13 cellular contexts compared by ENCODE assay signal in the genomic region with DNA sequence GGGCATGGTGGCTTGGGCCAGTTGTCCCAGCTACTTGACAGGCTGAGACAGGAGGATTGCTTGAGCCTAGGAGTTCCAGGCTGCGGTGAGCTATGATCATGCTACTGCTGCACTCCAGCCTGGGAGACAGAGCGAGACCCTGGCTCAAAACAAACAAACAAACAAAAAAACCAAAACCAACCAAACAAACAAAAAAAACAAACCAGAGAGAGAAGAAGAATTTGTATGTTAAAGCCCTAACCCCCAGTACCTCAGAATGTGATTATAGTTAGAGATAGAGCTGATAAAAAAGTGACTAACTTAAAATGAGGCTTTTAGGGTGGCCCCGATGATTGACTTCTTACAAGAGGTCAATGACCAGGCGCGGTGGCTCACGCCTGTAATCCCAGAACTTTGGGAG. TPM values are rescaled to one million over a fixed set of nuclear protein-coding genes. Genes with fewer than 3 reads are reported as not detected.
DNase-seq lines count a peak whose midpoint lies in the region; ATAC-seq and TF ChIP-seq lines count a peak whose summit lies in the region.
"Had no signal": no experiment of that assay in that cellular context is flagged by ENCODE, and none has a peak within 500 bp of the region (broad histone marks: within the 10 kb centered on the region; RNA-seq: fewer than 3 reads in every experiment).

No MANE protein-coding gene starts in this region.

- H3K9me3 Mint-ChIP-seq in CD8-positive, alpha-beta T cell: no peaks in the 10 kb centered on the region
- H3K9me3 Mint-ChIP-seq in activated CD4-positive, alpha-beta memory T cell treated with anti-CD3 and anti-CD28 coated beads for 36 hours: no peaks in the 10 kb centered on the region

- H3K27ac ChIP-seq in 22Rv1 (peak overlapping the region; percentile 84), iPS-18a (ENCODE audit: low read length) (no peak overlapping the region), testis (no peak overlapping the region)
- no peak overlapping the region for H3K27ac ChIP-seq in CD8-positive, alpha-beta T cell (ENCODE audit: low read depth, low read length)
- H3K27ac ChIP-seq: body of pancreas, SK-N-MC had no signal

- H3K4me1 Mint-ChIP-seq in CD8-positive, alpha-beta T cell (ENCODE audit: low read depth): peaks cover 19% of the 10 kb centered on the region
- H3K4me1 Mint-ChIP-seq in activated CD4-positive, alpha-beta memory T cell treated with anti-CD3 and anti-CD28 coated beads for 36 hours (ENCODE audit: low read depth): peaks cover 15% of the 10 kb centered on the region

- no peak overlapping the region for H3K4me3 ChIP-seq in CD8-positive, alpha-beta T cell (ENCODE audit: low read depth, low read length)
- H3K4me3 ChIP-seq in iPS-18a (ENCODE audit: low read length) (peak overlapping the region; percentile 70), testis (no peak overlapping the region)
- H3K4me3 ChIP-seq: body of pancreas had no signal

- POLR2A ChIA-PET in CD8-positive, alpha-beta T cell (lab: Charles Lee): interaction anchor here (0.6 to 2.6 kb wide), 5 partner anchors 10 to 80 kb away, joined by 3 to 11 read pairs (median 4); no protein-coding TSS in a partner anchor
- POLR2A ChIA-PET in activated CD4-positive, alpha-beta memory T cell treated with anti-CD3 and anti-CD28 coated beads for 36 hours (lab: Charles Lee): no interaction called here

- no peaks in the 10 kb centered on the region for H3K36me3 Mint-ChIP-seq in CD8-positive, alpha-beta T cell
- H3K36me3 Mint-ChIP-seq in activated CD4-positive, alpha-beta memory T cell treated with anti-CD3 and anti-CD28 coated beads for 36 hours: no peaks in the 10 kb centered on the region

- H3K4me1 ChIP-seq in CD8-positive, alpha-beta T cell (ENCODE audit: insufficient read depth, low read length): peaks cover 20% of the 10 kb centered on the region
- H3K4me1 ChIP-seq in iPS-18a (ENCODE audit: control insufficient read depth, low read depth, low read length) (no peaks in the 10 kb centered on the region), testis (peaks cover 14% of the 10 kb centered on the region)

- TF ChIP-seq POLR2A in testis (IDR thresholded peaks at IDR 0.05): no peak

- H3K27ac Mint-ChIP-seq in CD8-positive, alpha-beta T cell: no peak overlapping the region
- no peak overlapping the region for H3K27ac Mint-ChIP-seq in activated CD4-positive, alpha-beta memory T cell treated with anti-CD3 and anti-CD28 coated beads for 36 hours

- WGBS in testis, 2 donors: 48 to 79% methylated on average over 6 of the region's 6 CpGs

- no peak for TF ChIP-seq CTCF in 22Rv1 (IDR thresholded peaks at IDR 0.05)
- TF ChIP-seq CTCF in CD8-positive, alpha-beta T cell (IDR thresholded peaks at IDR 0.05): no peak
- TF ChIP-seq CTCF in testis (IDR thresholded peaks at IDR 0.05): no peak

- ATAC-seq in CD8-positive, alpha-beta T cell: no peak
- ATAC-seq in GM18909 (IDR thresholded peaks at IDR 0.05; ENCODE audit: poor library complexity, unreplicated experiment): no peak

- intact Hi-C loops in CD8-positive, alpha-beta T cell (cut with DNase I, micrococcal nuclease): no loop called here
- intact Hi-C loops in activated CD4-positive, alpha-beta memory T cell treated with anti-CD3 and anti-CD28 coated beads for 36 hours (cut with micrococcal nuclease): no loop called here
- intact Hi-C loops in testis (cut with DNase I; ENCODE audit: low total_unique reads): no loop called here

- H3K9me3 ChIP-seq in CD8-positive, alpha-beta T cell (ENCODE audit: low read length): no peaks in the 10 kb centered on the region
- H3K9me3 ChIP-seq in iPS-18a (ENCODE audit: control insufficient read depth, low read depth, low read length): no peaks in the 10 kb centered on the region
- no peaks in the 10 kb centered on the region for H3K9me3 ChIP-seq in testis
- H3K9me3 ChIP-seq: body of pancreas had no signal

- H3K27me3 Mint-ChIP-seq in CD8-positive, alpha-beta T cell (ENCODE audit: low read depth): peaks cover 27% of the 10 kb centered on the region
- H3K27me3 Mint-ChIP-seq in activated CD4-positive, alpha-beta memory T cell treated with anti-CD3 and anti-CD28 coated beads for 36 hours: peaks cover 33% of the 10 kb centered on the region

- no peak overlapping the region for H3K9ac ChIP-seq in iPS-18a (ENCODE audit: low read length)

- CTCF ChIA-PET in CD8-positive, alpha-beta T cell (lab: Charles Lee): interaction anchor here (1.6 to 8.5 kb wide), 3 partner anchors 13 to 85 kb away, joined by 5 to 106 read pairs (median 14); no protein-coding TSS in a partner anchor
- CTCF ChIA-PET in activated CD4-positive, alpha-beta memory T cell treated with anti-CD3 and anti-CD28 coated beads for 36 hours (lab: Charles Lee): interaction anchor here (2.2 kb wide), 1 partner anchor 13 kb away, joined by 16 read pairs; no protein-coding TSS in a partner anchor

- H3K27me3 ChIP-seq in CD8-positive, alpha-beta T cell (ENCODE audit: insufficient read depth, low read length): peaks cover 26% of the 10 kb centered on the region
- H3K27me3 ChIP-seq in iPS-18a (ENCODE audit: control insufficient read depth, insufficient read depth, low read length) (peaks cover 39% of the 10 kb centered on the region), testis (no peaks in the 10 kb centered on the region)

- H3K36me3 ChIP-seq in CD8-positive, alpha-beta T cell (ENCODE audit: insufficient read depth, low read length): no peaks in the 10 kb centered on the region
- H3K36me3 ChIP-seq in iPS-18a (ENCODE audit: control insufficient read depth, low read depth, low read length) (no peaks in the 10 kb centered on the region), testis (ENCODE audit: low read depth, missing control alignments) (no peaks in the 10 kb centered on the region)

- DNase-seq in CD8-positive, alpha-beta T cell: peak in 1 of 7 experiments; percentile 9
- no peak for DNase-seq in activated CD4-positive, alpha-beta memory T cell treated with anti-CD3 and anti-CD28 coated beads for 36 hours
- DNase-seq in NCI-H2227 (lab: John Stamatoyannopoulos, UW; ENCODE audit: unreplicated experiment): no peak
- DNase-seq in testis: no peak
- DNase-seq in stimulated activated CD4-positive, alpha-beta T cell treated with anti-CD3 and anti-CD28 coated beads, Interleukin-2, amount 100 ng/mL, for 24 hours: no peak
- DNase-seq: effector CD4-positive, alpha-beta T cell; stimulated activated CD8-positive, alpha-beta memory T cell treated with anti-CD3 and anti-CD28 coated beads, Interleukin-4, amount 100 ng/mL, for 48 hours had no signal

- peak overlapping the region; percentile 80 for H3K4me3 Mint-ChIP-seq in CD8-positive, alpha-beta T cell
- peak overlapping the region; percentile 68 for H3K4me3 Mint-ChIP-seq in activated CD4-positive, alpha-beta memory T cell treated with anti-CD3 and anti-CD28 coated beads for 36 hours

RNA-seq across cellular contexts. Expression of a gene that starts 1.7 kb away (rescaled TPM):
- under 1 TPM; 0.11 to 0.36 TPM for total RNA-seq in CD8-positive, alpha-beta T cell
- total RNA-seq in activated CD4-positive, alpha-beta memory T cell treated with anti-CD3 and anti-CD28 coated beads for 36 hours: 1 to 10 TPM; 2.2 TPM
- total RNA-seq in testis: 1 to 10 TPM in 1 of 2 donors, under 1 TPM in 1; 0.62 to 1.5 TPM
- 0.53 TPM for polyA plus RNA-seq in testis (ENCODE audit: insufficient read depth, low read depth, low replicate concordance)
- total RNA-seq: IMR-90 had no signal

RNA-seq across cellular contexts. Expression of a gene that starts 8.0 kb away (rescaled TPM):
- not detected for total RNA-seq in CD8-positive, alpha-beta T cell
- under 1 TPM; 0.40 to 0.46 TPM for total RNA-seq in activated CD4-positive, alpha-beta memory T cell treated with anti-CD3 and anti-CD28 coated beads for 36 hours
- 1 to 10 TPM in 1 of 2 donors, under 1 TPM in 1; 0.37 to 1.3 TPM for total RNA-seq in testis
- 0.29 TPM for polyA plus RNA-seq in testis (ENCODE audit: insufficient read depth, low read depth, low replicate concordance)

RNA-seq across cellular contexts. Expression of a gene that starts 20.7 kb away (rescaled TPM):
- total RNA-seq in CD8-positive, alpha-beta T cell: 100 to 1,000 TPM; 123 to 127 TPM
- 1,000 to 10,000 TPM; 2,504 to 2,532 TPM for total RNA-seq in activated CD4-positive, alpha-beta memory T cell treated with anti-CD3 and anti-CD28 coated beads for 36 hours
- 10 to 100 TPM; 27.1 to 33.0 TPM for total RNA-seq in testis
- polyA plus RNA-seq in testis (ENCODE audit: insufficient read depth, low read depth, low replicate concordance): 62.2 TPM

RNA-seq across cellular contexts. Expression of a gene that starts 20.9 kb away (rescaled TPM):
- 10 to 100 TPM; 13.1 to 14.0 TPM for total RNA-seq in CD8-positive, alpha-beta T cell
- total RNA-seq in activated CD4-positive, alpha-beta memory T cell treated with anti-CD3 and anti-CD28 coated beads for 36 hours: 10 to 100 TPM; 41.2 to 42.7 TPM
- 10 to 100 TPM; 17.3 to 27.3 TPM for total RNA-seq in testis
- 19.6 TPM for polyA plus RNA-seq in testis (ENCODE audit: insufficient read depth, low read depth, low replicate concordance)

RNA-seq across cellular contexts. Expression of a gene that starts 21.0 kb away (rescaled TPM):
- total RNA-seq in CD8-positive, alpha-beta T cell: 1 to 10 TPM; 6.4 to 7.1 TPM
- total RNA-seq in activated CD4-positive, alpha-beta memory T cell treated with anti-CD3 and anti-CD28 coated beads for 36 hours: 10 to 100 TPM; 31.8 to 32.8 TPM
- 10 to 100 TPM; 30.2 to 39.4 TPM for total RNA-seq in testis
- 94.5 TPM for polyA plus RNA-seq in testis (ENCODE audit: insufficient read depth, low read depth, low replicate concordance)

Comparison
In these comparisons a context has a peak if more than half of its experiments do, and no peak if none do; other contexts are left out.
1. RNA of a gene that starts 20.7 kb away (total RNA-seq): 2,504 to 2,532 TPM in activated CD4-positive, alpha-beta memory T cell treated with anti-CD3 and anti-CD28 coated beads for 36 hours; 123 to 127 TPM in CD8-positive, alpha-beta T cell and 27.1 to 33.0 TPM in testis; every median in the first group is over 10 times any median in the second.